13 cellular contexts compared by ENCODE assay signal in the genomic region with DNA sequence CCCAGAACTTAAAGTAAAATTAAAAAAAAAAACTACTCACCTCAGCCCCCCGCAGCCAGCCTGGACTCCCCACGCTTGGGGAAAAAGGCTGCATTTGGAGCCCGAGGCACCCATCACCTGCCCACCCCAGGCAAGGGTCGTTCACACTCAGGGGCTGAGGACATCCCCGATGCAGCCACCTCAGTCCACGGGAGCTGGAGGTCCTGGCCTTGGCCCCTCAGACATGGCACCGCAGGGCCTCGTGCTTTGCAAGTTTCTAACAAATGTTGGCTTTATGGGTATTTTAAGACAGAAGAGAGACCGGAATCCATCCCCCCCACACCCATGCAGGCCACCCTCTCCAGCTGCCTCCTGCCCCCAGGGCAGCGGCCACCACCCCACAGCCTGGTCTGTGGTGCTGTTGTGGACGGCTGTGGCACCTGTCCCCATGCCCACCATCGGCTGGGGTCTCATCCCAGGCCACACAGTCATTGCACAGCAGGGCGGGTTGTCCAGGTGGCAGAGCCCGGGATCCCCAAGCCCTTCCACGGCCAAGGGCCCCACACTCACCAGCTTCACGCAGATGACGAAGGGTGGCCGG.
"Had no signal": no experiment of that assay in that cellular context is flagged by ENCODE, and none has a peak within 500 bp of the region (broad histone marks: within the 10 kb centered on the region; RNA-seq: fewer than 3 reads in every experiment).

No MANE protein-coding gene starts in this region.

- H3K27ac ChIP-seq: ascending aorta, foreskin keratinocyte, heart left ventricle, SJSA1 had no signal

- H3K4me1 ChIP-seq: ascending aorta, foreskin keratinocyte, heart left ventricle, SJSA1 had no signal

- ATAC-seq: foreskin keratinocyte had no signal

- FAIRE-seq: bronchial epithelial cell, colon, endothelial cell of umbilical vein had no signal

- DNase-seq: activated CD4-positive, alpha-beta T cell treated with anti-CD3 and anti-CD28 coated beads, Interleukin-2, amount 50 U/mL, for 48 hours; activated CD4-positive, CD25-positive, alpha-beta regulatory T cell treated with anti-CD3 and anti-CD28 coated beads, Interleukin-2, amount 50 U/mL, for 72 hours; foreskin keratinocyte; retina; stimulated activated CD4-positive, alpha-beta T cell treated with anti-CD3 and anti-CD28 coated beads, Interleukin-1b, Interleukin-23, amount 100 ng/mL, for 48 hours; stimulated activated naive CD4-positive, alpha-beta T cell treated with Interleukin-2 at 50 U/mL for 16 hours; SW 1271 had no signal

- H3K4me3 ChIP-seq: ascending aorta, heart left ventricle, SJSA1 had no signal

- H3K36me3 ChIP-seq: ascending aorta had no signal

- H3K27me3 ChIP-seq: ascending aorta, foreskin keratinocyte, heart left ventricle, SJSA1 had no signal
